In genomic region chr19:17348700-17349099, GRCh38 we compare ENCODE assay signal across 10 cellular contexts. TPM values are rescaled to one million over a fixed set of nuclear protein-coding genes. Genes with fewer than 3 reads are reported as not detected.
DNase-seq lines count a peak whose midpoint lies in the region; ATAC-seq and TF ChIP-seq lines count a peak whose summit lies in the region.
"Had no signal": no experiment of that assay in that cellular context is flagged by ENCODE, and none has a peak within 500 bp of the region (broad histone marks: within the 10 kb centered on the region; RNA-seq: fewer than 3 reads in every experiment).

No MANE protein-coding gene starts in this region.

- peak; percentile 29 for ATAC-seq in left lung
- peak; percentile 72 for ATAC-seq in aorta (ENCODE audit: low FRiP score)
- ATAC-seq in GM21515 (IDR thresholded peaks at IDR 0.05; ENCODE audit: unreplicated experiment), result no peak
- no peak for ATAC-seq in HG02571 (IDR thresholded peaks at IDR 0.05; ENCODE audit: unreplicated experiment)

- intact Hi-C loops in MCF 10A (cut with micrococcal nuclease), result loop anchor here (5.0 kb wide), 1 partner anchor 56 kb away; no protein-coding TSS in a partner anchor
- intact Hi-C loops in left lung (cut with DNase I), result no loop called here
- intact Hi-C loops in aorta (cut with DNase I), result no loop called here

- no peaks in the 10 kb centered on the region for H3K9me3 Mint-ChIP-seq in MCF 10A (ENCODE audit: unreplicated experiment)
- H3K9me3 Mint-ChIP-seq: CD4-positive, CD25-positive, alpha-beta regulatory T cell had no signal

- no TSS peak for BruUV-seq in MCF 10A (replicated peaks; lab: Mats Ljungman, UMichigan)

- peaks cover 15% of the 10 kb centered on the region for H3K4me1 Mint-ChIP-seq in MCF 10A (ENCODE audit: insufficient read depth, unreplicated experiment)

- H3K27ac Mint-ChIP-seq in MCF 10A (ENCODE audit: low read depth, unreplicated experiment), result peak overlapping the region; percentile 9
- H3K27ac Mint-ChIP-seq: CD4-positive, CD25-positive, alpha-beta regulatory T cell had no signal

- H3K27ac ChIP-seq in left lung, result peak overlapping the region; percentile 18 to 56
- H3K27ac ChIP-seq in aorta (ENCODE audit: low read depth in 1 of 2, low read length in 2 of 2), result no peak overlapping the region

- H3K27me3 Mint-ChIP-seq in MCF 10A (ENCODE audit: insufficient read depth, unreplicated experiment), result no peaks in the 10 kb centered on the region

- no peak overlapping the region for H3K4me3 ChIP-seq in left lung
- H3K4me3 ChIP-seq in aorta (ENCODE audit: low read length in 2 of 2), result no peak overlapping the region

- H3K4me3 Mint-ChIP-seq in MCF 10A (ENCODE audit: unreplicated experiment), result no peak overlapping the region
- H3K4me3 Mint-ChIP-seq: CD4-positive, CD25-positive, alpha-beta regulatory T cell had no signal

- CTCF ChIA-PET in MCF 10A (lab: Yijun Ruan, JAX), result interaction anchor here (0.5 to 4.1 kb wide), 6 partner anchors 8 to 304 kb away, joined by 3 to 29 read pairs (median 6); no protein-coding TSS in a partner anchor

- H3K27me3 ChIP-seq in left lung (peaks cover 0 to 41% of the 10 kb centered on the region in 2 donors), aorta (ENCODE audit: control insufficient read depth in 1 of 2, insufficient read depth in 2 of 2, low read length in 1 of 2) (no peaks in the 10 kb centered on the region)

- 1% methylated on average over 12 of the region's 12 CpGs for WGBS in aorta, 2 donors

- POLR2A ChIA-PET in MCF 10A (lab: Yijun Ruan, JAX), result no interaction called here

- no peaks in the 10 kb centered on the region for H3K36me3 Mint-ChIP-seq in MCF 10A (ENCODE audit: insufficient read depth, unreplicated experiment)
- H3K36me3 Mint-ChIP-seq: CD4-positive, CD25-positive, alpha-beta regulatory T cell had no signal

- H3K9me3 ChIP-seq in left lung (no peaks in the 10 kb centered on the region), aorta (ENCODE audit: control insufficient read depth, low read length) (no peaks in the 10 kb centered on the region)

- peaks cover 0 to 55% of the 10 kb centered on the region in 2 donors for H3K4me1 ChIP-seq in left lung
- peaks cover 3 to 4% of the 10 kb centered on the region in 2 donors for H3K4me1 ChIP-seq in aorta (ENCODE audit: control insufficient read depth in 1 of 2, insufficient read depth in 2 of 2, low read length in 2 of 2)

- peak; percentile 43 for DNase-seq in NCI-H82 (lab: John Stamatoyannopoulos, UW)
- no peak for DNase-seq in NCI-H82 treated with DMSO at 0.1 percent for 48 hours (lab: John Stamatoyannopoulos, UW; ENCODE audit: unreplicated experiment)
- peak; percentile 87 for DNase-seq in MCF 10A (ENCODE audit: unreplicated experiment)
- no peak for DNase-seq in left lung
- DNase-seq in aorta, result peak; percentile 90 to 92
- no peak for DNase-seq in central memory CD4-positive, alpha-beta T cell
- DNase-seq: CD4-positive, CD25-positive, alpha-beta regulatory T cell; midbrain had no signal

- H3K36me3 ChIP-seq in left lung (no peaks in the 10 kb centered on the region), aorta (ENCODE audit: control insufficient read depth in 1 of 2, insufficient read depth in 2 of 2, low read length in 1 of 2) (no peaks in the 10 kb centered on the region)

- no peak for TF ChIP-seq CTCF in MCF 10A (IDR thresholded peaks at IDR 0.05; ENCODE audit: unreplicated experiment)
- no peak for TF ChIP-seq CTCF in left lung (IDR thresholded peaks at IDR 0.05)

RNA-seq across cellular contexts. Expression of gene GTPBP3, which starts 11.3 kb away (rescaled TPM):
- total RNA-seq in MCF 10A (2022) (24.8 and 27.9 TPM in 2 replicates), left lung (10 to 100 TPM; 16.9 to 23.5 TPM), aorta (10 to 100 TPM; 16.7 to 27.7 TPM)
- polyA plus RNA-seq in aorta, result 10 to 100 TPM in 1 of 2 donors, 1 to 10 TPM in 1; 3.4 to 32.2 TPM

RNA-seq across cellular contexts. Expression of gene ANO8, which starts 14.0 kb away (rescaled TPM):
- 13.0 and 14.5 TPM in 2 replicates for total RNA-seq in MCF 10A (2022)
- 10 to 100 TPM; 18.0 to 21.0 TPM for total RNA-seq in left lung
- 10 to 100 TPM; 10.9 to 17.4 TPM for total RNA-seq in aorta
- 10 to 100 TPM in 1 of 2 donors, 1 to 10 TPM in 1; 1.3 to 19.4 TPM for polyA plus RNA-seq in aorta

RNA-seq across cellular contexts. Expression of gene PLVAP, which starts 28.4 kb away (rescaled TPM):
- total RNA-seq in MCF 10A (2022), result not detected in 2 replicates
- total RNA-seq in left lung, result 10 to 100 TPM; 21.9 to 59.5 TPM
- 100 to 1,000 TPM; 368 to 411 TPM for total RNA-seq in aorta
- 10 to 100 TPM in 1 of 2 donors, 1 to 10 TPM in 1; 4.0 to 21.8 TPM for polyA plus RNA-seq in aorta
- total RNA-seq: CD4-positive, CD25-positive, alpha-beta regulatory T cell had no signal
- polyA plus RNA-seq: CD4-positive, CD25-positive, alpha-beta regulatory T cell had no signal

RNA-seq across cellular contexts. Expression of gene DDA1, which starts 39.3 kb away (rescaled TPM):
- total RNA-seq in MCF 10A (2022) (57.4 and 60.4 TPM in 2 replicates), left lung (10 to 100 TPM; 30.5 to 44.1 TPM), aorta (10 to 100 TPM; 21.4 to 33.2 TPM)
- polyA plus RNA-seq in aorta, result 10 to 100 TPM; 24.2 to 71.0 TPM

RNA-seq across cellular contexts. Expression of gene MRPL34, which starts 43.0 kb away (rescaled TPM):
- total RNA-seq in MCF 10A (2022) (58.8 and 65.8 TPM in 2 replicates), left lung (10 to 100 TPM; 72.9 to 91.9 TPM), aorta (10 to 100 TPM; 41.9 to 53.9 TPM)
- 100 to 1,000 TPM; 134 to 177 TPM for polyA plus RNA-seq in aorta

Comparison
In these comparisons a context has a peak if more than half of its experiments do, and no peak if none do; other contexts are left out.
1. DNase-seq: peak in NCI-H82 (single experiment), MCF 10A (single experiment) and aorta (2 of 2); none in NCI-H82 treated with DMSO at 0.1 percent for 48 hours (single experiment), left lung (0 of 2) and central memory CD4-positive, alpha-beta T cell (single experiment).
2. ATAC-seq: peak in left lung (single experiment) and aorta (single experiment); none in GM21515 (single experiment) and HG02571 (single experiment).
3. H3K27ac ChIP-seq: peak in left lung (2 of 2); none in aorta (0 of 2).
4. RNA of gene PLVAP, which starts 28.4 kb away (total RNA-seq): 368 to 411 TPM in aorta and 21.9 to 59.5 TPM in left lung; not detected in MCF 10A; every median in the first group is over 10 times any median in the second.